In the genomic region with DNA sequence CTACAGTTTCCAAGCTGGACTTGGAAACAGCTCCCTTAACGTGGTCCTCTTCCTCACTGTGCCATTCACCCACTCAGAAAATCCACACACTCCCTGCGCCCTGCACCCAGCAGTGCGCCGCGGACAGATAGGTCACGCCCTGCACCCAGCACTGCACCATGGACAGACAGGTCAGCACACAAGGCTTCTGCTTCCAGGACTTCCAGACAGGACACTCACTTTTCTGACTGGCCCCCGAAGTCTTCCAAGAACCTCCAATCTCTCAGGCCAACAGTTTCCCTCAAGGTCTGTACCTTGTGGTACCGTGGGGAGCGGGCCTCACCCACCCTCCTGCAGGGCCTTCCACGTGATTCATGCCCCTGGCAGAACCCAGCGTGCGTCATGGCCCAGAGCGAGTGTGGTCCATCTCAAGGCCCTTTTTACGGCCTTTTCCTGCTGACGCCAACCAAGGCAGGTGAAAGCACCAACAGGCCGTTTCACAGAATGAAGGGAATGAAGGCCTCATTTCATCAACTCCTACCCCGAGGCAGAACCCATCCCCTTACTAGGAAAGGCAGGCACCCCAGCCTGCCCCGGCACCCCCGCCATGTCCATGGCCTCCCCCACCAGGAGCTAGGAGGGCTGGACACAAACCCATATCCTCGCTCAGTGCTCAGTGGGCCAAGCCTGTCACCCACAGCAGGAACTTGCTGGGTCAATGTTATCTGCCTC, we compare ENCODE assay signal across 22 cellular contexts. TPM values are rescaled to one million over a fixed set of nuclear protein-coding genes. Genes with fewer than 3 reads are reported as not detected.
DNase-seq lines count a peak whose midpoint lies in the region; ATAC-seq and TF ChIP-seq lines count a peak whose summit lies in the region.
"Had no signal": no experiment of that assay in that cellular context is flagged by ENCODE, and none has a peak within 500 bp of the region (broad histone marks: within the 10 kb centered on the region; RNA-seq: fewer than 3 reads in every experiment).

No MANE protein-coding gene starts in this region.

- peak overlapping the region; percentile 75 to 97 (median 83) for H3K27ac ChIP-seq in adrenal gland
- peak overlapping the region; percentile 78 to 83 for H3K27ac ChIP-seq in liver (ENCODE audit: low read depth in 1 of 2, low read length in 2 of 2)

- no peak overlapping the region for H3K4me3 Mint-ChIP-seq in progenitor cell of endocrine pancreas (ENCODE audit: low read depth)
- H3K4me3 Mint-ChIP-seq: activated CD4-positive, alpha-beta T cell treated with anti-CD3 and anti-CD28 coated beads, Interleukin-2, amount 10 ng/mL, durations not matched to agents 7 days and 5 days; neural crest cell; T-cell had no signal

- H3K27me3 ChIP-seq in H7 (ENCODE audit: control insufficient read depth, insufficient read depth, low read length) (no peaks in the 10 kb centered on the region), adrenal gland (no peaks in the 10 kb centered on the region), liver (ENCODE audit: control insufficient read depth in 4 of 4, insufficient read depth in 4 of 4, low read length in 3 of 4) (no peaks in the 10 kb centered on the region)

- no peak overlapping the region for H3K4me3 ChIP-seq in H7 (ENCODE audit: insufficient read depth, low read depth, low read length)
- no peak overlapping the region for H3K4me3 ChIP-seq in adrenal gland
- H3K4me3 ChIP-seq in liver (ENCODE audit: low read depth in 1 of 3, low read length in 3 of 3) = no peak overlapping the region

- H3K4me1 Mint-ChIP-seq in progenitor cell of endocrine pancreas (ENCODE audit: low read depth) = peaks cover 52% of the 10 kb centered on the region
- H3K4me1 Mint-ChIP-seq: activated CD4-positive, alpha-beta T cell treated with anti-CD3 and anti-CD28 coated beads, Interleukin-2, amount 10 ng/mL, durations not matched to agents 7 days and 5 days had no signal

- H3K9me3 ChIP-seq in adrenal gland (replicated peaks in 1 of 3) (no peaks in the 10 kb centered on the region), liver (ENCODE audit: control insufficient read depth in 4 of 4, low read length in 3 of 4) (no peaks in the 10 kb centered on the region)

- no peaks in the 10 kb centered on the region for H3K36me3 ChIP-seq in H7 (replicated peaks; ENCODE audit: control insufficient read depth, insufficient read depth, low read length)
- no peaks in the 10 kb centered on the region for H3K36me3 ChIP-seq in adrenal gland (replicated peaks in 1 of 2)
- no peaks in the 10 kb centered on the region for H3K36me3 ChIP-seq in liver (ENCODE audit: control insufficient read depth in 4 of 4, insufficient read depth in 3 of 4, low read depth in 1 of 4, low read length in 3 of 4)

- TF ChIP-seq CTCF in adrenal gland (IDR thresholded peaks at IDR 0.05) = no peak
- no peak for TF ChIP-seq CTCF in liver (IDR thresholded peaks at IDR 0.05; ENCODE audit: low read depth, low read length, missing input control)
- no peak for TF ChIP-seq CTCF in progenitor cell of endocrine pancreas (IDR thresholded peaks at IDR 0.05; ENCODE audit: unreplicated experiment)

- no peak for ATAC-seq in HG03520 (IDR thresholded peaks at IDR 0.05; ENCODE audit: unreplicated experiment)
- ATAC-seq: T-cell had no signal

- no peaks in the 10 kb centered on the region for H3K36me3 Mint-ChIP-seq in progenitor cell of endocrine pancreas (ENCODE audit: insufficient read depth)
- H3K36me3 Mint-ChIP-seq: T-cell had no signal

- intact Hi-C loops in adrenal gland (cut with DNase I) = no loop called here

- no peaks in the 10 kb centered on the region for H3K27me3 Mint-ChIP-seq in progenitor cell of endocrine pancreas
- H3K27me3 Mint-ChIP-seq: activated CD4-positive, alpha-beta T cell treated with anti-CD3 and anti-CD28 coated beads, Interleukin-2, amount 10 ng/mL, durations not matched to agents 7 days and 5 days; T-cell had no signal

- no peak for TF ChIP-seq RAD21 in liver (IDR thresholded peaks at IDR 0.05)

- no peaks in the 10 kb centered on the region for H3K9me3 Mint-ChIP-seq in progenitor cell of endocrine pancreas (ENCODE audit: low read depth)
- H3K9me3 Mint-ChIP-seq: activated CD4-positive, alpha-beta T cell treated with anti-CD3 and anti-CD28 coated beads, Interleukin-2, amount 10 ng/mL, durations not matched to agents 7 days and 5 days; neural crest cell; T-cell had no signal

- H3K9ac ChIP-seq in liver (ENCODE audit: low read depth in 1 of 2, low read length in 2 of 2) = peak overlapping the region in 1 of 2 donors; percentile 45

- H3K4me1 ChIP-seq in adrenal gland (replicated peaks in 1 of 2) (peaks cover 42 to 65% of the 10 kb centered on the region in 2 donors), liver (ENCODE audit: control insufficient read depth in 4 of 4, insufficient read depth in 4 of 4, low read length in 3 of 4) (peaks cover 45 to 76% (median 60%) of the 10 kb centered on the region in 4 donors)

- peak overlapping the region; percentile 88 for H3K27ac Mint-ChIP-seq in progenitor cell of endocrine pancreas
- H3K27ac Mint-ChIP-seq: activated CD4-positive, alpha-beta T cell treated with anti-CD3 and anti-CD28 coated beads, Interleukin-2, amount 10 ng/mL, durations not matched to agents 7 days and 5 days; T-cell had no signal

- WGBS in adrenal gland, 4 donors = 48 to 56% (median 52%) methylated on average over 16 to 20 of the region's 20 CpGs
- WGBS in liver = 74% methylated on average over 20 of the region's 20 CpGs

- peak; percentile 54 for DNase-seq in H7
- DNase-seq in adrenal gland = peak; percentile 88 to 96 (median 93)
- no peak for DNase-seq in progenitor cell of endocrine pancreas (ENCODE audit: low spot score, unreplicated experiment)
- DNase-seq in iPS-NIHi11 (ENCODE audit: low spot score) = no peak
- no peak for DNase-seq in activated CD4-positive, alpha-beta T cell treated with anti-CD3 and anti-CD28 coated beads for 1 hour
- no peak for DNase-seq in T-helper 2 cell
- DNase-seq: activated CD4-positive, alpha-beta T cell treated with anti-CD3 and anti-CD28 coated beads, Interleukin-2, amount 10 ng/mL, durations not matched to agents 7 days and 5 days; activated effector memory CD4-positive, alpha-beta T cell treated with Interleukin-2 at 50 U/mL for 16 hours; amniotic stem cell; caudate nucleus; DND-41; GOT3; midbrain; NCI-H1436 treated with DMSO at 0.1 percent for 48 hours; NCI-H2171; NCI-H69; SHP77 treated with DMSO at 0.1 percent for 48 hours; stimulated activated CD4-positive, alpha-beta T cell treated with anti-CD3 and anti-CD28 coated beads, Interleukin-12 subunit alpha, Interleukin-12 subunit beta, amount 100 ng/mL, for 4 hours; T-cell had no signal

- TF ChIP-seq POLR2A in adrenal gland (IDR thresholded peaks at IDR 0.05) = peak in 1 of 2 donors; percentile 40

TF ChIP-seq in liver, 16 proteins besides CTCF, POLR2A, EP300 and RAD21:
- TF ChIP-seq FOXA2 (IDR thresholded peaks at IDR 0.05) (no peak), JUND (IDR thresholded peaks at IDR 0.05) (no peak), HNF4A (conservative IDR thresholded peaks at IDR 0.05) (peak; percentile 22 to 33), RXRA (IDR thresholded peaks at IDR 0.05) (peak in 1 of 2 donors; percentile 32)
TF ChIP-seq in liver: peak in this region for 2.

RNA-seq across cellular contexts. Expression of a gene that starts 17.3 kb away (rescaled TPM):
- total RNA-seq in H7 (2014; rRNA removed; shearing (Covaris generic)) = 17.7 and 26.9 TPM in 2 replicates
- 10 to 100 TPM; 21.5 to 96.2 (median 33.5) TPM for total RNA-seq in adrenal gland
- polyA plus RNA-seq in adrenal gland = 10 to 100 TPM; 19.7 to 46.7 (median 35.3) TPM
- 10 to 100 TPM; 12.6 to 26.4 TPM for total RNA-seq in liver
- 10 to 100 TPM in 1 of 2 donors, 1 to 10 TPM in 1; 4.9 to 21.4 TPM for polyA plus RNA-seq in liver
- 80.6 and 82.8 TPM in 2 replicates for total RNA-seq in progenitor cell of endocrine pancreas

RNA-seq across cellular contexts. Expression of a gene that starts 50.5 kb away (rescaled TPM):
- 16.2 and 25.7 TPM in 2 replicates for total RNA-seq in H7 (2014; rRNA removed; shearing (Covaris generic))
- total RNA-seq in adrenal gland = 10 to 100 TPM; 14.7 to 70.6 (median 29.1) TPM
- 10 to 100 TPM; 18.2 to 22.4 (median 20.0) TPM for polyA plus RNA-seq in adrenal gland
- 1 to 10 TPM; 2.6 to 3.2 TPM for total RNA-seq in liver
- polyA plus RNA-seq in liver = 1 to 10 TPM; 2.1 to 5.1 TPM
- 21.8 and 28.0 TPM in 2 replicates for total RNA-seq in progenitor cell of endocrine pancreas

Comparison
In these comparisons a context has a peak if more than half of its experiments do, and no peak if none do; other contexts are left out.
1. DNase-seq: peak in H7 (single experiment) and adrenal gland (7 of 7); none in progenitor cell of endocrine pancreas (single experiment), iPS-NIHi11 (single experiment), activated CD4-positive, alpha-beta T cell treated with anti-CD3 and anti-CD28 coated beads for 1 hour (single experiment) and T-helper 2 cell (0 of 5).